ENCODE assay signal across 30 cellular contexts in genomic region chr13:51967482-51968446, GRCh38. TPM values are rescaled to one million over a fixed set of nuclear protein-coding genes. Genes with fewer than 3 reads are reported as not detected.
DNase-seq lines count a peak whose midpoint lies in the region; ATAC-seq lines count a peak whose summit lies in the region.
"Had no signal": no experiment of that assay in that cellular context is flagged by ENCODE, and none has a peak within 500 bp of the region (broad histone marks: within the 10 kb centered on the region; RNA-seq: fewer than 3 reads in every experiment).

No MANE protein-coding gene starts in this region.

- peak overlapping the region; percentile 15 for H3K4me3 Mint-ChIP-seq in T-helper 1 cell treated with Interleukin-12 subunit alpha and Interleukin-12 subunit beta and Interleukin-4 antibody, amounts not matched to agents 30 μg/mL and 1 μg/mL, for 36 hours
- H3K4me3 Mint-ChIP-seq in activated T-cell treated with anti-CD3 and anti-CD28 coated beads, Interleukin-2, amount 50 U/mL, for 24 hours, result no peak overlapping the region
- H3K4me3 Mint-ChIP-seq: effector memory CD8-positive, alpha-beta T cell; neural crest cell; stimulated activated effector memory CD8-positive, alpha-beta T cell treated with anti-CD3 and anti-CD28 coated beads, Interleukin-12 subunit alpha, Interleukin-12 subunit beta, amount 100 ng/mL, for 72 hours had no signal

- no peaks in the 10 kb centered on the region for H3K9me3 Mint-ChIP-seq in T-helper 1 cell treated with Interleukin-12 subunit alpha and Interleukin-12 subunit beta and Interleukin-4 antibody, amounts not matched to agents 30 μg/mL and 1 μg/mL, for 36 hours
- no peaks in the 10 kb centered on the region for H3K9me3 Mint-ChIP-seq in activated T-cell treated with anti-CD3 and anti-CD28 coated beads, Interleukin-2, amount 50 U/mL, for 24 hours
- H3K9me3 Mint-ChIP-seq: activated naive CD8-positive, alpha-beta T cell treated with anti-CD3 and anti-CD28 coated beads, Interleukin-2, amount 10 ng/mL, durations not matched to agents 7 days and 5 days; activated T-helper 2 cell treated with anti-CD3 and anti-CD28 coated beads, Interferon-gamma antibody, Interleukin-2, Interleukin-4, amounts not matched to agents 10 μg/mL and 5 μg/mL and 100 μg/mL, durations not matched to agents 14 hours and 24 hours and 36 hours; effector memory CD8-positive, alpha-beta T cell; neural crest cell; stimulated activated effector memory CD8-positive, alpha-beta T cell treated with anti-CD3 and anti-CD28 coated beads, Interleukin-12 subunit alpha, Interleukin-12 subunit beta, amount 100 ng/mL, for 72 hours had no signal

- ATAC-seq in Right ventricle myocardium inferior (peak; percentile 31), left ventricle myocardium superior (peak; percentile 71)
- ATAC-seq: effector memory CD8-positive, alpha-beta T cell; pancreas; stimulated activated effector memory CD8-positive, alpha-beta T cell treated with anti-CD3 and anti-CD28 coated beads, Interleukin-12 subunit alpha, Interleukin-12 subunit beta, amount 100 ng/mL, for 72 hours; upper lobe of right lung had no signal

- peaks cover 34% of the 10 kb centered on the region for H3K4me1 Mint-ChIP-seq in T-helper 1 cell treated with Interleukin-12 subunit alpha and Interleukin-12 subunit beta and Interleukin-4 antibody, amounts not matched to agents 30 μg/mL and 1 μg/mL, for 36 hours (ENCODE audit: low read depth)
- H3K4me1 Mint-ChIP-seq in activated T-cell treated with anti-CD3 and anti-CD28 coated beads, Interleukin-2, amount 50 U/mL, for 24 hours (ENCODE audit: low read depth), result peaks cover 34% of the 10 kb centered on the region
- H3K4me1 Mint-ChIP-seq: neural crest cell had no signal

- no peak overlapping the region for H3K4me3 ChIP-seq in subcutaneous abdominal adipose tissue (ENCODE audit: low read depth in 1 of 5, low read length in 5 of 5)
- H3K4me3 ChIP-seq: ascending aorta, cardiac muscle cell, pancreas, sigmoid colon, upper lobe of right lung had no signal

- no peaks in the 10 kb centered on the region for H3K36me3 Mint-ChIP-seq in T-helper 1 cell treated with Interleukin-12 subunit alpha and Interleukin-12 subunit beta and Interleukin-4 antibody, amounts not matched to agents 30 μg/mL and 1 μg/mL, for 36 hours (ENCODE audit: low read depth)
- no peaks in the 10 kb centered on the region for H3K36me3 Mint-ChIP-seq in activated T-cell treated with anti-CD3 and anti-CD28 coated beads, Interleukin-2, amount 50 U/mL, for 24 hours (ENCODE audit: low read depth)
- H3K36me3 Mint-ChIP-seq: activated naive CD8-positive, alpha-beta T cell treated with anti-CD3 and anti-CD28 coated beads, Interleukin-2, amount 10 ng/mL, durations not matched to agents 7 days and 5 days had no signal

- H3K27ac ChIP-seq in subcutaneous abdominal adipose tissue (ENCODE audit: low read depth, low read length), result peak overlapping the region; percentile 24
- H3K27ac ChIP-seq: ascending aorta, cardiac muscle cell, pancreas, upper lobe of right lung had no signal

- no peaks in the 10 kb centered on the region for H3K27me3 Mint-ChIP-seq in T-helper 1 cell treated with Interleukin-12 subunit alpha and Interleukin-12 subunit beta and Interleukin-4 antibody, amounts not matched to agents 30 μg/mL and 1 μg/mL, for 36 hours (ENCODE audit: low read depth)
- no peaks in the 10 kb centered on the region for H3K27me3 Mint-ChIP-seq in activated T-cell treated with anti-CD3 and anti-CD28 coated beads, Interleukin-2, amount 50 U/mL, for 24 hours

- intact Hi-C loops in Right ventricle myocardium inferior (cut with DNase I), result no loop called here
- intact Hi-C loops in cardiac septum (cut with DNase I), result no loop called here
- intact Hi-C loops in left ventricle myocardium superior (cut with micrococcal nuclease), result no loop called here

- H3K4me1 ChIP-seq in subcutaneous abdominal adipose tissue (ENCODE audit: control insufficient read depth in 5 of 5, insufficient read depth in 5 of 5, low read length in 5 of 5), result peaks cover 0 to 14% (median 0%) of the 10 kb centered on the region in 5 donors
- H3K4me1 ChIP-seq: ascending aorta, BE2C, sigmoid colon, upper lobe of right lung had no signal

- no peaks in the 10 kb centered on the region for H3K9me3 ChIP-seq in subcutaneous abdominal adipose tissue (ENCODE audit: control insufficient read depth in 5 of 5, low read length in 5 of 5)
- H3K9me3 ChIP-seq: ascending aorta, BE2C, pancreas, sigmoid colon, SK-N-SH, upper lobe of right lung had no signal

- H3K9ac ChIP-seq in subcutaneous abdominal adipose tissue (ENCODE audit: low read length in 5 of 5), result no peak overlapping the region
- H3K9ac ChIP-seq: SK-N-SH had no signal

- no peaks in the 10 kb centered on the region for H3K27me3 ChIP-seq in subcutaneous abdominal adipose tissue (ENCODE audit: control insufficient read depth in 5 of 5, insufficient read depth in 4 of 5, low read length in 5 of 5)
- H3K27me3 ChIP-seq: ascending aorta, BE2C, cardiac muscle cell, pancreas, sigmoid colon, upper lobe of right lung had no signal

- H3K27ac Mint-ChIP-seq in T-helper 1 cell treated with Interleukin-12 subunit alpha and Interleukin-12 subunit beta and Interleukin-4 antibody, amounts not matched to agents 30 μg/mL and 1 μg/mL, for 36 hours, result peak overlapping the region; percentile 65
- H3K27ac Mint-ChIP-seq in activated T-cell treated with anti-CD3 and anti-CD28 coated beads, Interleukin-2, amount 50 U/mL, for 24 hours, result no peak overlapping the region
- H3K27ac Mint-ChIP-seq: activated naive CD8-positive, alpha-beta T cell treated with anti-CD3 and anti-CD28 coated beads, Interleukin-2, amount 10 ng/mL, durations not matched to agents 7 days and 5 days; activated T-helper 2 cell treated with anti-CD3 and anti-CD28 coated beads, Interferon-gamma antibody, Interleukin-2, Interleukin-4, amounts not matched to agents 10 μg/mL and 5 μg/mL and 100 μg/mL, durations not matched to agents 14 hours and 24 hours and 36 hours; effector memory CD8-positive, alpha-beta T cell; stimulated activated effector memory CD8-positive, alpha-beta T cell treated with anti-CD3 and anti-CD28 coated beads, Interleukin-12 subunit alpha, Interleukin-12 subunit beta, amount 100 ng/mL, for 72 hours had no signal

- H3K36me3 ChIP-seq in subcutaneous abdominal adipose tissue (ENCODE audit: control insufficient read depth in 5 of 5, insufficient read depth in 5 of 5, low read length in 5 of 5), result peaks cover 3 to 22% (median 7%) of the 10 kb centered on the region in 5 donors
- H3K36me3 ChIP-seq: BE2C, cardiac muscle cell, pancreas, upper lobe of right lung had no signal

- DNase-seq in Right ventricle myocardium inferior (ENCODE audit: missing footprints), result no peak
- no peak for DNase-seq in cardiac septum (ENCODE audit: low spot score)
- DNase-seq in left ventricle myocardium superior, result no peak
- DNase-seq in D341Med (ENCODE audit: low spot score), result no peak
- no peak for DNase-seq in activated T-cell treated with anti-CD3 and anti-CD28 coated beads, Interleukin-2, amount 50 U/mL, for 24 hours
- no peak for DNase-seq in NCI-H1436 treated with DMSO at 0.1 percent for 48 hours (lab: John Stamatoyannopoulos, UW)
- DNase-seq: activated CD4-positive, alpha-beta T cell treated with anti-CD3 and anti-CD28 coated beads for 4 hours; activated naive CD8-positive, alpha-beta T cell treated with anti-CD3 and anti-CD28 coated beads, Interleukin-2, amount 10 ng/mL, durations not matched to agents 7 days and 5 days; BE2C; cortex of kidney; effector memory CD8-positive, alpha-beta T cell; erythroblast; kidney glomerular epithelial cell; mammary epithelial cell; NCI-H1092 treated with DMSO at 0.1 percent for 48 hours; NCI-H1930; NCI-H345; pancreas; sigmoid colon; SK-N-SH; stimulated activated CD4-positive, alpha-beta T cell treated with anti-CD3 and anti-CD28 coated beads, Interleukin-4, amount 100 ng/mL, for 24 hours; substantia nigra; upper lobe of right lung had no signal

RNA-seq across cellular contexts. Expression of gene ATP7B, which starts 43.5 kb away (rescaled TPM):
- total RNA-seq in Right ventricle myocardium inferior, result 3.3 TPM
- 10.8 TPM for total RNA-seq in cardiac septum
- total RNA-seq in left ventricle myocardium superior, result 4.9 TPM

RNA-seq across cellular contexts. Expression of gene ALG11, which starts 44.4 kb away (rescaled TPM):
- 20.9 TPM for total RNA-seq in Right ventricle myocardium inferior
- 23.6 TPM for total RNA-seq in cardiac septum
- 18.4 TPM for total RNA-seq in left ventricle myocardium superior

RNA-seq across cellular contexts. Expression of gene UTP14C, which starts 56.7 kb away (rescaled TPM):
- total RNA-seq in Right ventricle myocardium inferior (9.6 TPM), cardiac septum (13.9 TPM), left ventricle myocardium superior (10.7 TPM)
